Comparison of ENCODE assay signal across 19 cellular contexts in genomic region chr9:97516111-97516510, GRCh38. TPM values are rescaled to one million over a fixed set of nuclear protein-coding genes. Genes with fewer than 3 reads are reported as not detected.
DNase-seq lines count a peak whose midpoint lies in the region; ATAC-seq and TF ChIP-seq lines count a peak whose summit lies in the region.
"Had no signal": no experiment of that assay in that cellular context is flagged by ENCODE, and none has a peak within 500 bp of the region (broad histone marks: within the 10 kb centered on the region; RNA-seq: fewer than 3 reads in every experiment).

No MANE protein-coding gene starts in this region.

- peak overlapping the region; percentile 2 for H3K27ac ChIP-seq in cardiac muscle cell
- H3K27ac ChIP-seq in psoas muscle, result peak overlapping the region; percentile 88
- H3K27ac ChIP-seq in uterus, result peak overlapping the region; percentile 85 to 98
- H3K27ac ChIP-seq: 22Rv1, C4-2B, GM23248, KMS-11 had no signal

- no peaks in the 10 kb centered on the region for H3K4me1 Mint-ChIP-seq in endothelial cell (ENCODE audit: unreplicated experiment)

- H3K9me3 Mint-ChIP-seq in endothelial cell (ENCODE audit: unreplicated experiment), result no peaks in the 10 kb centered on the region

- H3K4me3 Mint-ChIP-seq in endothelial cell (ENCODE audit: unreplicated experiment), result peak overlapping the region; percentile 43

- H3K4me3 ChIP-seq in cardiac muscle cell (no peak overlapping the region), psoas muscle (no peak overlapping the region), uterus (no peak overlapping the region)
- H3K4me3 ChIP-seq: GM23248 had no signal

- 86 to 96% (median 90%) methylated on average over 8 of the region's 8 CpGs for WGBS in psoas muscle, 3 donors

- DNase-seq in cardiac muscle cell (ENCODE audit: low read depth in 1 of 2, low spot score in 1 of 2), result no peak
- no peak for DNase-seq in left cardiac atrium
- DNase-seq in endothelial cell (ENCODE audit: low spot score), result no peak
- DNase-seq in psoas muscle, result no peak
- no peak for DNase-seq in uterus
- no peak for DNase-seq in stimulated activated naive CD4-positive, alpha-beta T cell (lab: John Stamatoyannopoulos, UW)
- DNase-seq in MV-4-11 (lab: John Stamatoyannopoulos, UW), result no peak
- DNase-seq: AML-193, GM23248, NCI-H1417 treated with DMSO at 0.1 percent for 48 hours, NCI-H187 treated with DMSO at 0.1 percent for 48 hours, NCI-H2227 treated with DMSO at 0.1 percent for 48 hours, NCI-H510A treated with DMSO at 0.1 percent for 48 hours, NCI-H774 had no signal

- TF ChIP-seq POLR2A in uterus (IDR thresholded peaks at IDR 0.05), result no peak

- H3K27me3 ChIP-seq in cardiac muscle cell (no peaks in the 10 kb centered on the region), psoas muscle (ENCODE audit: insufficient read depth in 3 of 3, low read length in 2 of 3) (no peaks in the 10 kb centered on the region), uterus (no peaks in the 10 kb centered on the region)

- peaks cover 43% of the 10 kb centered on the region for H3K4me1 ChIP-seq in cardiac muscle cell (ENCODE audit: low read depth)
- H3K4me1 ChIP-seq in psoas muscle, result peaks cover 76% of the 10 kb centered on the region
- H3K4me1 ChIP-seq in uterus, result peaks cover 16 to 17% of the 10 kb centered on the region in 2 donors

- H3K36me3 ChIP-seq in cardiac muscle cell (no peaks in the 10 kb centered on the region), psoas muscle (ENCODE audit: insufficient read depth in 1 of 2, low read depth in 1 of 2) (peaks cover 0 to 17% of the 10 kb centered on the region in 2 donors), uterus (no peaks in the 10 kb centered on the region)

- H3K9me3 ChIP-seq in cardiac muscle cell (ENCODE audit: low read depth) (no peaks in the 10 kb centered on the region), psoas muscle (no peaks in the 10 kb centered on the region), uterus (no peaks in the 10 kb centered on the region)

- no peak for ATAC-seq in left cardiac atrium
- no peak for ATAC-seq in psoas muscle
- ATAC-seq in HG02840 (IDR thresholded peaks at IDR 0.05; ENCODE audit: low FRiP score, unreplicated experiment), result no peak

- H3K27ac Mint-ChIP-seq in endothelial cell (ENCODE audit: unreplicated experiment), result no peak overlapping the region

- TF ChIP-seq CTCF in cardiac muscle cell (IDR thresholded peaks at IDR 0.05; ENCODE audit: low read depth, low read length) (no peak), endothelial cell (IDR thresholded peaks at IDR 0.05; ENCODE audit: unreplicated experiment) (no peak), psoas muscle (IDR thresholded peaks at IDR 0.05) (no peak), uterus (IDR thresholded peaks at IDR 0.05) (no peak)

- peaks cover 9% of the 10 kb centered on the region for H3K27me3 Mint-ChIP-seq in endothelial cell (ENCODE audit: unreplicated experiment)

- intact Hi-C loops in left cardiac atrium (cut with DNase I), result no loop called here
- intact Hi-C loops in psoas muscle (cut with DNase I), result no loop called here
- intact Hi-C loops in uterus (cut with DNase I; ENCODE audit: low total_unique reads), result no loop called here

- no peaks in the 10 kb centered on the region for H3K36me3 Mint-ChIP-seq in endothelial cell (ENCODE audit: low read depth, unreplicated experiment)

RNA-seq across cellular contexts. Expression of gene TMOD1, which starts 14.6 kb away (rescaled TPM):
- total RNA-seq in cardiac muscle cell, result 61.4 and 75.7 TPM in 2 replicates
- polyA plus RNA-seq in cardiac muscle cell, result 168 and 219 TPM in 2 replicates
- 100 to 1,000 TPM; 142 to 149 TPM for total RNA-seq in left cardiac atrium
- total RNA-seq in endothelial cell (ENCODE audit: unreplicated experiment), result 0.41 TPM
- 100 to 1,000 TPM; 138 to 209 (median 167) TPM for total RNA-seq in psoas muscle
- polyA plus RNA-seq in psoas muscle, result 100 to 1,000 TPM in 2 of 3 donors, 10 to 100 TPM in 1; 65.4 to 286 (median 131) TPM
- 10 to 100 TPM in 3 of 4 donors, 1 to 10 TPM in 1; 5.9 to 93.7 (median 22.2) TPM for total RNA-seq in uterus
- total RNA-seq: HT-29 had no signal

Comparison
In these comparisons a context has a peak if more than half of its experiments do, and no peak if none do; other contexts are left out.
1. H3K27ac ChIP-seq: peak in every context shown above with its lines; median percentile 92 in uterus; 88 in psoas muscle; 2 in cardiac muscle cell.